18 cellular contexts compared by ENCODE assay signal in genomic region chr5:22780756-22781155, GRCh38.
DNase-seq lines count a peak whose midpoint lies in the region; TF ChIP-seq lines count a peak whose summit lies in the region.
"Had no signal": no experiment of that assay in that cellular context is flagged by ENCODE, and none has a peak within 500 bp of the region (broad histone marks: within the 10 kb centered on the region; RNA-seq: fewer than 3 reads in every experiment).

No MANE protein-coding gene starts in this region.

- H3K4me1 Mint-ChIP-seq in activated CD4-positive, alpha-beta memory T cell treated with anti-CD3 and anti-CD28 coated beads, Interleukin-2, amount 10 ng/mL, durations not matched to agents 7 days and 5 days: no peaks in the 10 kb centered on the region
- H3K4me1 Mint-ChIP-seq in chondrocyte (ENCODE audit: low read depth): no peaks in the 10 kb centered on the region
- H3K4me1 Mint-ChIP-seq: GM23338 had no signal

- H3K9me3 Mint-ChIP-seq in activated CD4-positive, alpha-beta memory T cell treated with anti-CD3 and anti-CD28 coated beads, Interleukin-2, amount 10 ng/mL, durations not matched to agents 7 days and 5 days: peaks cover 14% of the 10 kb centered on the region
- no peaks in the 10 kb centered on the region for H3K9me3 Mint-ChIP-seq in chondrocyte (ENCODE audit: low read depth)
- H3K9me3 Mint-ChIP-seq: GM23338 had no signal

- H3K4me3 Mint-ChIP-seq in activated CD4-positive, alpha-beta memory T cell treated with anti-CD3 and anti-CD28 coated beads, Interleukin-2, amount 10 ng/mL, durations not matched to agents 7 days and 5 days: no peak overlapping the region
- H3K4me3 Mint-ChIP-seq in chondrocyte (ENCODE audit: unreplicated experiment): no peak overlapping the region
- H3K4me3 Mint-ChIP-seq: GM23338 had no signal

- POLR2A ChIA-PET in activated CD4-positive, alpha-beta memory T cell treated with anti-CD3 and anti-CD28 coated beads, Interleukin-2, amount 10 ng/mL, durations not matched to agents 7 days and 5 days (lab: Charles Lee): no interaction called here

- intact Hi-C loops in left ventricle myocardium inferior (cut with micrococcal nuclease): no loop called here

- CTCF ChIA-PET in activated CD4-positive, alpha-beta memory T cell treated with anti-CD3 and anti-CD28 coated beads, Interleukin-2, amount 10 ng/mL, durations not matched to agents 7 days and 5 days (lab: Charles Lee): no interaction called here

- H3K9me3 ChIP-seq in left ventricle myocardium inferior (replicated peaks): peaks cover 10% of the 10 kb centered on the region
- H3K9me3 ChIP-seq: BE2C, HAP-1, SJCRH30 had no signal

- no peaks in the 10 kb centered on the region for H3K36me3 Mint-ChIP-seq in activated CD4-positive, alpha-beta memory T cell treated with anti-CD3 and anti-CD28 coated beads, Interleukin-2, amount 10 ng/mL, durations not matched to agents 7 days and 5 days (ENCODE audit: low read depth)
- H3K36me3 Mint-ChIP-seq in chondrocyte (ENCODE audit: low read depth): no peaks in the 10 kb centered on the region

- H3K36me3 ChIP-seq in left ventricle myocardium inferior: no peaks in the 10 kb centered on the region
- H3K36me3 ChIP-seq: BE2C, HAP-1, SJCRH30 had no signal

- peak; percentile 45 for DNase-seq in COR-L47 (lab: John Stamatoyannopoulos, UW)
- DNase-seq in DMS153 treated with DMSO at 0.1 percent for 48 hours (lab: John Stamatoyannopoulos, UW; ENCODE audit: unreplicated experiment): peak; percentile 92
- DNase-seq in NCI-H2081 treated with DMSO at 0.1 percent for 48 hours (lab: John Stamatoyannopoulos, UW): peak; percentile 84
- DNase-seq in NCI-H774 (lab: John Stamatoyannopoulos, UW): peak; percentile 87
- DNase-seq in activated CD4-positive, alpha-beta memory T cell treated with anti-CD3 and anti-CD28 coated beads, Interleukin-2, amount 10 ng/mL, durations not matched to agents 7 days and 5 days: no peak
- DNase-seq in chondrocyte (ENCODE audit: low spot score): no peak
- DNase-seq in NCI-H526 (lab: John Stamatoyannopoulos, UW): no peak
- DNase-seq in left ventricle myocardium inferior: no peak
- DNase-seq: BE2C; KBM-7; NCI-H524; NK-92 treated with Interleukin-12 subunit alpha and Interleukin-12 subunit beta, amount 100 ng/mL, for 24 hours; SJCRH30; T-helper 1 cell; T-helper 9 cell had no signal

- no peaks in the 10 kb centered on the region for H3K27me3 ChIP-seq in left ventricle myocardium inferior (ENCODE audit: low read depth)
- H3K27me3 ChIP-seq: BE2C, SJCRH30 had no signal

- H3K27me3 Mint-ChIP-seq in activated CD4-positive, alpha-beta memory T cell treated with anti-CD3 and anti-CD28 coated beads, Interleukin-2, amount 10 ng/mL, durations not matched to agents 7 days and 5 days: no peaks in the 10 kb centered on the region
- H3K27me3 Mint-ChIP-seq in chondrocyte (ENCODE audit: low read depth): peaks cover 8% of the 10 kb centered on the region

- no peak overlapping the region for H3K4me3 ChIP-seq in left ventricle myocardium inferior
- H3K4me3 ChIP-seq: GM23338, HAP-1, SJCRH30 had no signal

- TF ChIP-seq CTCF in chondrocyte (IDR thresholded peaks at IDR 0.05) (no peak), left ventricle myocardium inferior (IDR thresholded peaks at IDR 0.05; ENCODE audit: borderline replicate concordance) (no peak)

- H3K27ac ChIP-seq in left ventricle myocardium inferior (replicated peaks): no peak overlapping the region
- H3K27ac ChIP-seq: HL-60, SJCRH30 had no signal

- no peaks in the 10 kb centered on the region for H3K4me1 ChIP-seq in left ventricle myocardium inferior
- H3K4me1 ChIP-seq: BE2C, HAP-1, SJCRH30 had no signal

- no peak overlapping the region for H3K27ac Mint-ChIP-seq in activated CD4-positive, alpha-beta memory T cell treated with anti-CD3 and anti-CD28 coated beads, Interleukin-2, amount 10 ng/mL, durations not matched to agents 7 days and 5 days
- no peak overlapping the region for H3K27ac Mint-ChIP-seq in chondrocyte (ENCODE audit: unreplicated experiment)

Comparison
In these comparisons a context has a peak if more than half of its experiments do, and no peak if none do; other contexts are left out.
1. DNase-seq: peak in COR-L47 (single experiment), DMS153 treated with DMSO at 0.1 percent for 48 hours (single experiment), NCI-H2081 treated with DMSO at 0.1 percent for 48 hours (single experiment) and NCI-H774 (single experiment); none in activated CD4-positive, alpha-beta memory T cell treated with anti-CD3 and anti-CD28 coated beads, Interleukin-2, amount 10 ng/mL, durations not matched to agents 7 days and 5 days (single experiment), chondrocyte (single experiment), NCI-H526 (0 of 2) and left ventricle myocardium inferior (single experiment).